ENCODE assay signal across 8 cellular contexts in genomic region chr10:73159038-73159648, GRCh38. TPM values are rescaled to one million over a fixed set of nuclear protein-coding genes. Genes with fewer than 3 reads are reported as not detected.
DNase-seq lines count a peak whose midpoint lies in the region; ATAC-seq, FAIRE-seq and TF ChIP-seq lines count a peak whose summit lies in the region.

No MANE protein-coding gene starts in this region.

- H3K9me3 Mint-ChIP-seq in astrocyte (ENCODE audit: unreplicated experiment), result no peaks in the 10 kb centered on the region

- no peaks in the 10 kb centered on the region for H3K27me3 Mint-ChIP-seq in astrocyte (ENCODE audit: low read depth, unreplicated experiment)

- TF ChIP-seq CTCF in astrocyte (IDR thresholded peaks at IDR 0.05; ENCODE audit: insufficient read depth, low read depth, low read length), result peak; percentile 91

- ATAC-seq in GM19351 (IDR thresholded peaks at IDR 0.05; ENCODE audit: unreplicated experiment) (no peak), GM21737 (IDR thresholded peaks at IDR 0.05; ENCODE audit: unreplicated experiment) (no peak)

- no peak overlapping the region for H3K4me2 ChIP-seq in astrocyte (ENCODE audit: low read length)

- H3K27ac ChIP-seq in astrocyte (ENCODE audit: low read depth, low read length), result no peak overlapping the region
- no peak overlapping the region for H3K27ac ChIP-seq in iPS DF 6.9 (ENCODE audit: low read length)

- peaks cover 31% of the 10 kb centered on the region for H4K20me1 ChIP-seq in astrocyte (ENCODE audit: insufficient read depth, low read length)

- no peak overlapping the region for H3K9ac ChIP-seq in astrocyte (ENCODE audit: low read length)

- H3K4me3 Mint-ChIP-seq in astrocyte (ENCODE audit: unreplicated experiment), result no peak overlapping the region

- no peaks in the 10 kb centered on the region for H3K27me3 ChIP-seq in astrocyte (ENCODE audit: insufficient read depth, low read length)
- no peaks in the 10 kb centered on the region for H3K27me3 ChIP-seq in iPS DF 6.9 (ENCODE audit: control insufficient read depth, insufficient read depth, low read length)

- H3K79me2 ChIP-seq in astrocyte (ENCODE audit: insufficient read depth, low read length), result peaks cover 52% of the 10 kb centered on the region

- no peak overlapping the region for H3K27ac Mint-ChIP-seq in astrocyte (ENCODE audit: unreplicated experiment)

- no peak overlapping the region for H2AFZ ChIP-seq in astrocyte (ENCODE audit: low read depth, low read length)

- no CpG with 5 or more reads among the region's 5 CpGs for whole genome bisulfite sequencing in iPS DF 6.9 (ENCODE audit: insufficient coverage, insufficient read length)

- FAIRE-seq in astrocyte (lab: Jason Lieb, UNC), result no peak

- H3K9me3 ChIP-seq in astrocyte (ENCODE audit: insufficient read depth, low read depth, low read length), result no peaks in the 10 kb centered on the region
- H3K9me3 ChIP-seq in iPS DF 6.9 (ENCODE audit: control insufficient read depth, insufficient read depth, low read length), result no peaks in the 10 kb centered on the region

- H3K36me3 ChIP-seq in astrocyte (ENCODE audit: insufficient read depth, low read length), result peaks cover 24% of the 10 kb centered on the region
- H3K36me3 ChIP-seq in iPS DF 6.9 (ENCODE audit: control insufficient read depth, insufficient read depth, low read length), result peaks cover 8% of the 10 kb centered on the region; the same call in 1 of the 2 replicates

- peaks cover 2% of the 10 kb centered on the region for H3K4me1 Mint-ChIP-seq in astrocyte (ENCODE audit: low read depth, unreplicated experiment)

- H3K36me3 Mint-ChIP-seq in astrocyte (ENCODE audit: low read depth, unreplicated experiment), result peaks cover 16% of the 10 kb centered on the region

- H3K4me1 ChIP-seq in astrocyte (ENCODE audit: insufficient read depth, low read length) (no peaks in the 10 kb centered on the region), iPS DF 6.9 (ENCODE audit: control insufficient read depth, insufficient read depth, low read length) (no peaks in the 10 kb centered on the region)

- DNase-seq in EH (ENCODE audit: low read depth) (peak; percentile 63), KG1 (lab: John Stamatoyannopoulos, UW) (peak; percentile 8), T-helper 9 cell (peak; percentile 44), astrocyte (ENCODE audit: low read depth) (no peak), iPS DF 6.9 (ENCODE audit: low read depth, low spot score) (peak; percentile 9)
- DNase-seq in stimulated activated CD4-positive, alpha-beta T cell treated with anti-CD3 and anti-CD28 coated beads, Interleukin-15, amount 100 ng/mL, for 1 hour (ENCODE audit: low read depth in 1 of 2, low spot score in 1 of 2), result peak; percentile 16 to 25

- H3K4me3 ChIP-seq in astrocyte (ENCODE audit: insufficient read depth, low read depth, low read length), result no peak overlapping the region
- H3K4me3 ChIP-seq in iPS DF 6.9 (ENCODE audit: low read length), result no peak overlapping the region

RNA-seq across cellular contexts. Expression of gene ECD, which starts 8.7 kb away (rescaled TPM):
- 33.7 and 35.6 TPM in 2 replicates for total RNA-seq in astrocyte

RNA-seq across cellular contexts. Expression of gene FAM149B1, which starts 8.8 kb away (rescaled TPM):
- 14.0 and 14.9 TPM in 2 replicates for total RNA-seq in astrocyte

RNA-seq across cellular contexts. Expression of gene NUDT13, which starts 48.9 kb away (rescaled TPM):
- total RNA-seq in astrocyte, result 2.2 and 2.4 TPM in 2 replicates
